16 cellular contexts compared by ENCODE assay signal in genomic region chr3:57876632-57877031, GRCh38.
DNase-seq lines count a peak whose midpoint lies in the region; ATAC-seq, FAIRE-seq and TF ChIP-seq lines count a peak whose summit lies in the region.
"Had no signal": no experiment of that assay in that cellular context is flagged by ENCODE, and none has a peak within 500 bp of the region (broad histone marks: within the 10 kb centered on the region; RNA-seq: fewer than 3 reads in every experiment).

No MANE protein-coding gene starts in this region.

- CTCF ChIA-PET in GM12878 (lab: Yijun Ruan, JAX), result no interaction called here

- no peaks in the 10 kb centered on the region for H3K27me3 Mint-ChIP-seq in H9 (ENCODE audit: low read depth)
- H3K27me3 Mint-ChIP-seq in osteocyte (ENCODE audit: unreplicated experiment), result no peaks in the 10 kb centered on the region

- H2BK12ac ChIP-seq in H9 (ENCODE audit: insufficient read length, low read depth, low read length), result no peak overlapping the region

- in situ Hi-C loops in GM12878 (cut with MboI), result no loop called here

- no peaks in the 10 kb centered on the region for H3K79me2 ChIP-seq in H9 (ENCODE audit: insufficient read depth, low read length)
- H3K79me2 ChIP-seq in GM12878 (ENCODE audit: control insufficient read depth, insufficient read depth, low read length), result no peaks in the 10 kb centered on the region

- TF ChIP-seq POLR2A in GM12878 (IDR thresholded peaks at IDR 0.05; ENCODE audit: low read depth, low read length), result no peak

- TF ChIP-seq CTCF in H9 (conservative IDR thresholded peaks at IDR 0.05) (no peak), GM12878 (IDR thresholded peaks at IDR 0.05 in 2 of 3, conservative IDR thresholded peaks at IDR 0.05 in 1 of 3; ENCODE audit: control insufficient read depth in 2 of 3, extremely low read depth in 1 of 3, insufficient read depth in 1 of 3, low read depth in 3 of 3, low read length in 3 of 3) (no peak), osteocyte (IDR thresholded peaks at IDR 0.05) (no peak)

- BruUV-seq in GM12878 (replicated peaks; lab: Mats Ljungman, UMichigan), result no TSS peak

- H3K56ac ChIP-seq in H9 (ENCODE audit: insufficient read length, low read depth, low read length), result no peak overlapping the region

- H3K4me2 ChIP-seq in H9 (ENCODE audit: insufficient read depth, insufficient read length, low read length) (no peak overlapping the region), GM12878 (ENCODE audit: control insufficient read depth, insufficient read depth) (no peak overlapping the region)
- H3K4me2 ChIP-seq: A549 had no signal

- RAD21 ChIA-PET in GM12878 (lab: Charles Lee; ENCODE audit: unreplicated experiment), result no interaction called here

- H3K9me3 Mint-ChIP-seq in H9, result no peaks in the 10 kb centered on the region
- no peaks in the 10 kb centered on the region for H3K9me3 Mint-ChIP-seq in osteocyte (ENCODE audit: unreplicated experiment)

- no peak overlapping the region for H3K14ac ChIP-seq in H9 (ENCODE audit: insufficient read depth, low read length)

- H3K4me3 Mint-ChIP-seq in H9 (no peak overlapping the region), osteocyte (ENCODE audit: unreplicated experiment) (no peak overlapping the region)

- H2BK20ac ChIP-seq in H9 (ENCODE audit: low read depth, low read length, poor library complexity, severe bottlenecking), result no peak overlapping the region

- no peaks in the 10 kb centered on the region for H3K9me3 ChIP-seq in H9 (ENCODE audit: control insufficient read depth, low read depth, low read length)
- no peaks in the 10 kb centered on the region for H3K9me3 ChIP-seq in GM12878 (replicated peaks; ENCODE audit: control insufficient read depth, insufficient read depth, low read length)
- H3K9me3 ChIP-seq: A549 had no signal

- H2AFZ ChIP-seq in H9 (ENCODE audit: low read length), result no peak overlapping the region
- H2AFZ ChIP-seq in GM12878 (ENCODE audit: control insufficient read depth, low read depth, low read length), result no peak overlapping the region
- H2AFZ ChIP-seq: GM23248 had no signal

- intact Hi-C loops in GM12878 (cut with micrococcal nuclease; ENCODE audit: unreplicated experiment) (no loop called here), left cardiac atrium (cut with DNase I) (no loop called here)

- no peaks in the 10 kb centered on the region for H3K4me1 Mint-ChIP-seq in H9
- peaks cover 17% of the 10 kb centered on the region for H3K4me1 Mint-ChIP-seq in osteocyte (ENCODE audit: unreplicated experiment)

- H3K27ac Mint-ChIP-seq in H9, result peak overlapping the region; percentile 9 to 54 (median 27); a peak in 5 of 7 replicates
- H3K27ac Mint-ChIP-seq in osteocyte (ENCODE audit: unreplicated experiment), result peak overlapping the region; percentile 75

- H3K4me1 ChIP-seq in H9 (ENCODE audit: insufficient read depth, low read length), result no peaks in the 10 kb centered on the region
- no peaks in the 10 kb centered on the region for H3K4me1 ChIP-seq in GM12878 (ENCODE audit: control insufficient read depth, insufficient read depth, low read length)

- H2BK5ac ChIP-seq in H9 (ENCODE audit: insufficient read length, low read length), result no peak overlapping the region

- no peak overlapping the region for H3T11ph ChIP-seq in H9 (ENCODE audit: low read length)

- DNase-seq in H9 (no peak), GM12878 (ENCODE audit: low read depth, low spot score) (no peak), left cardiac atrium (no peak), osteocyte (ENCODE audit: extremely low spot score, unreplicated experiment) (no peak), SW 1271 (lab: John Stamatoyannopoulos, UW) (no peak), medulla oblongata (ENCODE audit: extremely low spot score) (no peak), mesenteric fat pad (ENCODE audit: low spot score) (no peak)
- DNase-seq: AML-193, GM23248, MV-4-11, NCI-H1417 treated with DMSO at 0.1 percent for 48 hours, NCI-H2029 treated with DMSO at 0.1 percent for 48 hours, NCI-H524 treated with DMSO at 0.1 percent for 48 hours had no signal

- H3K27me3 ChIP-seq in H9 (ENCODE audit: insufficient read depth, low read length), result no peaks in the 10 kb centered on the region
- no peaks in the 10 kb centered on the region for H3K27me3 ChIP-seq in GM12878 (replicated peaks in 1 of 2; ENCODE audit: control insufficient read depth in 2 of 2, insufficient read depth in 2 of 2, low read length in 1 of 2)

- no peak overlapping the region for H3K23ac ChIP-seq in H9 (ENCODE audit: insufficient read length, low read depth, low read length)

- no peak overlapping the region for H2BK120ac ChIP-seq in H9 (ENCODE audit: low read depth, low read length, poor library complexity, severe bottlenecking)

- no peak overlapping the region for H3K4me3 ChIP-seq in GM12878
- H3K4me3 ChIP-seq: A549, GM23248 had no signal

- peak; percentile 18 for FAIRE-seq in GM12878 (lab: Jason Lieb, UNC)
- FAIRE-seq: A549, GM18507, HTR-8/SVneo had no signal

- ATAC-seq in GM12878 (no peak), left cardiac atrium (peak; percentile 33 to 38)
- ATAC-seq: A549 had no signal

- no peaks in the 10 kb centered on the region; a peak in 1 of 4 replicates for H3K36me3 ChIP-seq in GM12878 (ENCODE audit: control insufficient read depth in 2 of 2, insufficient read depth in 2 of 2, low read length in 1 of 2)

- H4K91ac ChIP-seq in H9 (ENCODE audit: insufficient read length, low read depth, low read length), result no peak overlapping the region

- no peak overlapping the region for H2AK5ac ChIP-seq in H9 (ENCODE audit: insufficient read length, low read length)

- H4K20me1 ChIP-seq in H9 (ENCODE audit: control insufficient read depth, insufficient read depth, insufficient read length), result no peaks in the 10 kb centered on the region
- H4K20me1 ChIP-seq in GM12878 (ENCODE audit: control insufficient read depth, insufficient read depth), result no peaks in the 10 kb centered on the region

- SMC1A ChIA-PET in GM12878 (lab: Charles Lee; ENCODE audit: uncharacterized antibody, unreplicated experiment), result interaction anchor here (0.6 kb wide), 1 partner anchor 366 kb away, joined by 4 read pairs; no protein-coding TSS in a partner anchor

- WGBS in H9 (ENCODE audit: extremely low coverage, insufficient read length, low lambda C conversion rate), result no CpG with 5 or more reads among the region's 3 CpGs
- WGBS in GM12878 (ENCODE audit: insufficient coverage, insufficient replicate concordance, low lambda C conversion rate, missing lambda C conversion rate), result 100% methylated on average over 3 of the region's 3 CpGs

- H3K27ac ChIP-seq in H9 (ENCODE audit: insufficient read length, low read depth, low read length) (no peak overlapping the region), GM12878 (ENCODE audit: control insufficient read depth, insufficient read depth) (no peak overlapping the region)
- H3K27ac ChIP-seq: A549, GM23248 had no signal

- H4K8ac ChIP-seq in H9 (replicated peaks; ENCODE audit: insufficient read length, low read depth, low read length), result no peak overlapping the region

- H3K4ac ChIP-seq in H9 (ENCODE audit: low read depth, low read length), result no peak overlapping the region

- POLR2A ChIA-PET in GM12878 (lab: Charles Lee), result no interaction called here

- no peak overlapping the region for H4K5ac ChIP-seq in H9 (ENCODE audit: insufficient read length, low read depth, low read length)

- H3K23me2 ChIP-seq in H9 (ENCODE audit: insufficient read length, low read depth, low read length, poor library complexity, severe bottlenecking), result no peaks in the 10 kb centered on the region

- no peaks in the 10 kb centered on the region for H3K79me1 ChIP-seq in H9 (ENCODE audit: insufficient read depth, low read depth, low read length, poor library complexity, severe bottlenecking)

- TF ChIP-seq EP300 in GM12878 (IDR thresholded peaks at IDR 0.05; ENCODE audit: borderline replicate concordance in 1 of 2, control insufficient read depth in 1 of 2, low read depth in 2 of 2, low read length in 2 of 2), result no peak

- TF ChIP-seq RAD21 in GM12878 (IDR thresholded peaks at IDR 0.05; ENCODE audit: insufficient read depth, low read depth, low read length), result no peak

- H3K18ac ChIP-seq in H9 (ENCODE audit: insufficient read length, low read depth, low read length), result no peak overlapping the region

- H2BK15ac ChIP-seq in H9 (ENCODE audit: low read depth, low read length), result no peak overlapping the region

- peaks cover 0 to 9% (median 1%) of the 10 kb centered on the region in 3 experiments; a peak in 3 of 7 replicates for H3K36me3 Mint-ChIP-seq in H9 (ENCODE audit: insufficient read depth in 1 of 3, low read depth in 3 of 3)
- H3K36me3 Mint-ChIP-seq in osteocyte (ENCODE audit: unreplicated experiment), result no peaks in the 10 kb centered on the region

- no peak overlapping the region for H3K9ac ChIP-seq in H9 (ENCODE audit: extremely low read depth, insufficient read length, low read length)
- no peak overlapping the region for H3K9ac ChIP-seq in GM12878 (ENCODE audit: control insufficient read depth, insufficient read depth, low read length)
- H3K9ac ChIP-seq: GM23248 had no signal

TF ChIP-seq in GM12878, 131 proteins besides CTCF, POLR2A, EP300 and RAD21:
- TF ChIP-seq CEBPB (IDR thresholded peaks at IDR 0.05; ENCODE audit: borderline replicate concordance in 1 of 2, low read depth in 2 of 2, low read length in 2 of 2) (no peak), TAF1 (IDR thresholded peaks at IDR 0.05; ENCODE audit: borderline replicate concordance, low read depth, low read length) (no peak), ZBTB33 (IDR thresholded peaks at IDR 0.05) (no peak), JUNB (IDR thresholded peaks at IDR 0.05) (no peak), RFX5 (IDR thresholded peaks at IDR 0.05; ENCODE audit: low read depth, low read length) (no peak)
